ENCODE assay signal across 30 cellular contexts in genomic region chr1:190560161-190560681, GRCh38.
"Had no signal": no experiment of that assay in that cellular context is flagged by ENCODE, and none has a peak within 500 bp of the region (broad histone marks: within the 10 kb centered on the region; RNA-seq: fewer than 3 reads in every experiment).

No MANE protein-coding gene starts in this region.

- FAIRE-seq: bronchial epithelial cell had no signal

- ATAC-seq: activated CD4-positive, alpha-beta T cell treated with anti-CD3 and anti-CD28 coated beads for 36 hours; activated CD4-positive, CD25-positive, alpha-beta regulatory T cell treated with anti-CD3 and anti-CD28 coated beads, Interleukin-2, amount 50 U/mL, for 24 hours; activated CD8-positive, alpha-beta T cell treated with anti-CD3 and anti-CD28 coated beads for 36 hours; activated naive CD8-positive, alpha-beta T cell treated with anti-CD3 and anti-CD28 coated beads, Interleukin-2, amount 50 U/mL, for 24 hours; WTC11 had no signal

- H3K27me3 ChIP-seq: ascending aorta, cardiac muscle cell, colonic mucosa had no signal

- H3K4me3 ChIP-seq: ascending aorta, cardiac muscle cell, colonic mucosa had no signal

- H3K27ac ChIP-seq: ascending aorta, cardiac muscle cell, colonic mucosa, WERI-Rb-1 had no signal

- H3K36me3 ChIP-seq: ascending aorta, cardiac muscle cell, colonic mucosa, WERI-Rb-1 had no signal

- DNase-seq: activated CD4-positive, alpha-beta memory T cell treated with anti-CD3 and anti-CD28 coated beads for 36 hours; activated CD4-positive, alpha-beta T cell treated with anti-CD3 and anti-CD28 coated beads for 1 hour; activated CD4-positive, alpha-beta T cell treated with anti-CD3 and anti-CD28 coated beads for 36 hours; activated CD4-positive, alpha-beta T cell treated with anti-CD3 and anti-CD28 coated beads for 48 hours; activated CD4-positive, alpha-beta T cell treated with anti-CD3 and anti-CD28 coated beads, Interleukin-2, amount 10 ng/mL, durations not matched to agents 7 days and 5 days; activated CD4-positive, alpha-beta T cell treated with anti-CD3 and anti-CD28 coated beads, Interleukin-2, amount 50 U/mL, for 4 hours; activated CD4-positive, CD25-positive, alpha-beta regulatory T cell; activated CD8-positive, alpha-beta memory T cell treated with anti-CD3 and anti-CD28 coated beads, Interleukin-2, amount 50 U/mL, for 4 hours; activated CD8-positive, alpha-beta T cell treated with anti-CD3 and anti-CD28 coated beads for 36 hours; activated effector memory CD4-positive, alpha-beta T cell treated with Interleukin-2 at 50 U/mL for 16 hours; activated gamma-delta T cell; activated naive CD4-positive, alpha-beta T cell treated with anti-CD3 and anti-CD28 coated beads, Interleukin-2, amount 10 ng/mL, durations not matched to agents 7 days and 5 days; activated naive CD4-positive, alpha-beta T cell treated with Interleukin-2 at 50 U/mL for 16 hours; activated naive CD8-positive, alpha-beta T cell treated with anti-CD3 and anti-CD28 coated beads, Interleukin-2, amount 10 ng/mL, durations not matched to agents 7 days and 5 days; activated naive CD8-positive, alpha-beta T cell treated with anti-CD3 and anti-CD28 coated beads, Interleukin-2, amount 50 U/mL, for 24 hours; activated T-cell treated with anti-CD3 and anti-CD28 coated beads, Interleukin-2, amount 50 U/mL, for 24 hours; activated T-cell treated with anti-CD3 and anti-CD28 coated beads, Interleukin-2, amount 50 U/mL, for 48 hours; amygdala; anterior cingulate cortex; caudate nucleus; cerebellar nuclear complex; colonic mucosa; T-helper 2 cell; T-helper 9 cell; WERI-Rb-1 had no signal

- H3K4me1 ChIP-seq: ascending aorta, colonic mucosa had no signal

- H3K9me3 ChIP-seq: colonic mucosa had no signal
